Comparison of ENCODE assay signal across 19 cellular contexts in the genomic region with DNA sequence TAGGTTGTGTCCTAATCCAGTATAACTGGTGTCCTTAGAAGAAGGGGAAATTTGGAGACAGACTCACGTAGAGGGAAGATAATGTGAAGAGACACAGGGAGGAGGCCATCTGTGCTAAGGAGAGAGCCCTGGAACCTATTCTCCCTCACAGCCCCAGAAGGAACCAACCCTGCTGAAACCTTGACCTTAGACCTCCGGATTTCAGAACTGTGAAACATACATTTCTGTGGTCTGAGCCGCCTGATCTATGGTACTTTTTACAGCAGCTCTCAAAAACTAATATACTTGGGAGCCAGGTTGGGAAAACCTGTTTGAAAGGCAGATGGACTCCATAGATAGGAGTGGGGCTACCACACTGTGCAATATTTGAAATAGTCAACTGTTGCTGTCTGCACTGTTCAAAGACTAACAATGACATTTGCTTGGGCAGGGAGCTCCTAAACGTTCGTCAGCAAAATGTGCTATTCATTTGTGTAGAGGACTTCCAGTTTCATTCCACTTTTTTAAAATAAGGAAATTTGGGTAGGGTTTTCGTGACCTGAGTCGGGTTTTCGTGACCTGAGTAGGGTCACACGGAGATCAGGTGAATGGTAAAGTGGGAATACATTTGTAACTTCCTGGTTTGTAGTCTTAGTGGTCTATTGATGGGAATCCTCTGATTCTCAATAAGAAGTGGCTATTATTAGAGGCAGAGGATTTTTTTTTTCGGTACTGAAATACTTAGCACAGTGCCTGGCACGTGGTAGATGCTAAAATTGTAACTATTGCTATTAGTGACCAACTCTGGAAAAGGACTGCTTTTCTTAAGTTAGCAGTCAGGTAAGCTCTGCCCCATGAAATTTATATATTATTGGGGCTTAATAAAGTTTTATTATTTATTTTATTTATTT. TPM values are rescaled to one million over a fixed set of nuclear protein-coding genes. Genes with fewer than 3 reads are reported as not detected.
DNase-seq lines count a peak whose midpoint lies in the region; ATAC-seq, FAIRE-seq and TF ChIP-seq lines count a peak whose summit lies in the region.
"Had no signal": no experiment of that assay in that cellular context is flagged by ENCODE, and none has a peak within 500 bp of the region (broad histone marks: within the 10 kb centered on the region; RNA-seq: fewer than 3 reads in every experiment).

No MANE protein-coding gene starts in this region.

- no peak overlapping the region for H3K4me3 Mint-ChIP-seq in CD14-positive monocyte
- H3K4me3 Mint-ChIP-seq in T-cell: no peak overlapping the region
- no peak overlapping the region for H3K4me3 Mint-ChIP-seq in progenitor cell of endocrine pancreas (ENCODE audit: low read depth)
- H3K4me3 Mint-ChIP-seq: activated CD4-positive, alpha-beta T cell treated with anti-CD3 and anti-CD28 coated beads for 36 hours had no signal

- H3K36me3 ChIP-seq in HepG2 (replicated peaks in 1 of 2; ENCODE audit: control insufficient read depth in 1 of 2, insufficient read depth in 2 of 2, low read length in 2 of 2) (no peaks in the 10 kb centered on the region), suprapubic skin (peaks cover 8% of the 10 kb centered on the region), Karpas-422 (ENCODE audit: insufficient read depth, low read length) (0 out of 2 replicates have a peak, but pooled peaks cover 5% of the 10 kb centered on the region)
- H3K36me3 ChIP-seq: breast epithelium, pancreas had no signal

- no peak for TF ChIP-seq POLR2A in HepG2 (IDR thresholded peaks at IDR 0.05; ENCODE audit: insufficient read depth in 1 of 2, low read depth in 2 of 2, low read length in 2 of 2)
- TF ChIP-seq POLR2A in suprapubic skin (IDR thresholded peaks at IDR 0.05): no peak

- no peaks in the 10 kb centered on the region for H3K9me2 ChIP-seq in Karpas-422 (replicated peaks; ENCODE audit: insufficient read depth, low read length)

- H3K36me3 Mint-ChIP-seq in CD14-positive monocyte (peaks cover 35 to 41% of the 10 kb centered on the region in 2 donors), T-cell (peaks cover 27% of the 10 kb centered on the region), progenitor cell of endocrine pancreas (ENCODE audit: insufficient read depth) (no peaks in the 10 kb centered on the region)

- DNase-seq in CD14-positive monocyte (ENCODE audit: low spot score) (no peak), GM19239 (ENCODE audit: insufficient read length, low spot score) (no peak), T-cell (no peak), HepG2 (ENCODE audit: low spot score) (peak; percentile 19), HPDE6-E6E7 (ENCODE audit: extremely low spot score) (no peak), suprapubic skin (ENCODE audit: low spot score in 2 of 2) (no peak), Karpas-422 (no peak), progenitor cell of endocrine pancreas (ENCODE audit: low spot score, unreplicated experiment) (no peak)
- DNase-seq: activated CD4-positive, alpha-beta T cell treated with anti-CD3 and anti-CD28 coated beads for 36 hours; DMS79 treated with DMSO at 0.1 percent for 48 hours; mesendoderm; NCI-H1048; pancreas had no signal

- no peak for TF ChIP-seq CTCF in CD14-positive monocyte (IDR thresholded peaks at IDR 0.05)
- no peak for TF ChIP-seq CTCF in HepG2 (CRISPR knock-in tag; IDR thresholded peaks at IDR 0.05)
- no peak for TF ChIP-seq CTCF in suprapubic skin (IDR thresholded peaks at IDR 0.05)
- TF ChIP-seq CTCF in progenitor cell of endocrine pancreas (IDR thresholded peaks at IDR 0.05; ENCODE audit: unreplicated experiment): no peak

- peaks cover 0 to 2% (median 0%) of the 10 kb centered on the region in 3 donors for H3K27me3 Mint-ChIP-seq in CD14-positive monocyte (ENCODE audit: low read depth in 3 of 3)
- H3K27me3 Mint-ChIP-seq in T-cell: no peaks in the 10 kb centered on the region
- peaks cover 4% of the 10 kb centered on the region for H3K27me3 Mint-ChIP-seq in progenitor cell of endocrine pancreas
- H3K27me3 Mint-ChIP-seq: activated CD4-positive, alpha-beta T cell treated with anti-CD3 and anti-CD28 coated beads for 36 hours had no signal

- peaks cover 0 to 31% of the 10 kb centered on the region in 2 experiments; a peak in 2 of 5 replicates for H3K27me3 ChIP-seq in HepG2 (ENCODE audit: control insufficient read depth in 1 of 2, insufficient read depth in 2 of 2, low read length in 2 of 2)
- no peaks in the 10 kb centered on the region for H3K27me3 ChIP-seq in suprapubic skin
- H3K27me3 ChIP-seq in Karpas-422 (ENCODE audit: low read length): no peaks in the 10 kb centered on the region
- H3K27me3 ChIP-seq: breast epithelium, pancreas, tibial nerve had no signal

- H3K9me3 ChIP-seq in HepG2 (ENCODE audit: low read length): no peaks in the 10 kb centered on the region
- no peaks in the 10 kb centered on the region for H3K9me3 ChIP-seq in suprapubic skin
- H3K9me3 ChIP-seq in Karpas-422 (ENCODE audit: low read length): no peaks in the 10 kb centered on the region
- H3K9me3 ChIP-seq: breast epithelium, pancreas, tibial nerve had no signal

- H3K79me2 ChIP-seq in HepG2 (ENCODE audit: insufficient read depth, low read length) (no peaks in the 10 kb centered on the region), Karpas-422 (ENCODE audit: low read length) (no peaks in the 10 kb centered on the region)

- no peaks in the 10 kb centered on the region for H4K20me1 ChIP-seq in HepG2 (ENCODE audit: insufficient read depth, low read length)
- H4K20me1 ChIP-seq in Karpas-422 (ENCODE audit: insufficient read depth, low read depth, low read length): no peaks in the 10 kb centered on the region

- intact Hi-C loops in CD14-positive monocyte (cut with micrococcal nuclease): no loop called here
- intact Hi-C loops in HepG2 (cut with micrococcal nuclease; ENCODE audit: unreplicated experiment): no loop called here

- ATAC-seq in T-cell (replicated peaks in 1 of 4) (peak in 3 of 4 experiments; percentile 24 to 28 (median 27)), HepG2 (peak; percentile 75)
- ATAC-seq: activated CD4-positive, alpha-beta T cell treated with anti-CD3 and anti-CD28 coated beads for 36 hours; HCT116; Panc1 had no signal

- TF ChIP-seq RAD21 in HepG2 (CRISPR knock-in tag; IDR thresholded peaks at IDR 0.05): no peak

- FAIRE-seq in GM19239 (lab: Jason Lieb, UNC) (peak; percentile 78), HepG2 (lab: Jason Lieb, UNC) (no peak)
- FAIRE-seq: pancreas had no signal

- 24% methylated on average over 11 of the region's 11 CpGs for WGBS in HepG2 (ENCODE audit: low lambda C conversion rate)
- 86% methylated on average over 11 of the region's 11 CpGs for WGBS in suprapubic skin

- peaks cover 65% of the 10 kb centered on the region for H3K4me1 Mint-ChIP-seq in CD14-positive monocyte
- H3K4me1 Mint-ChIP-seq in T-cell: peaks cover 36 to 43% (median 38%) of the 10 kb centered on the region in 3 donors
- H3K4me1 Mint-ChIP-seq in progenitor cell of endocrine pancreas (ENCODE audit: low read depth): no peaks in the 10 kb centered on the region

- BruUV-seq in HepG2 (replicated peaks; lab: Mats Ljungman, UMichigan): no TSS peak

- no peak overlapping the region for H3K27ac ChIP-seq in HepG2 (ENCODE audit: extremely low read length, insufficient read depth, low read length)
- no peak overlapping the region for H3K27ac ChIP-seq in suprapubic skin
- no peak overlapping the region for H3K27ac ChIP-seq in Karpas-422 (ENCODE audit: low read length)
- H3K27ac ChIP-seq: breast epithelium, pancreas had no signal

- H3K4me1 ChIP-seq in HepG2 (ENCODE audit: insufficient read depth, low read length) (peaks cover 8% of the 10 kb centered on the region), suprapubic skin (peaks cover 2% of the 10 kb centered on the region), Karpas-422 (ENCODE audit: low read length) (peaks cover 21% of the 10 kb centered on the region)
- H3K4me1 ChIP-seq: breast epithelium, pancreas, tibial nerve had no signal

- in situ Hi-C loops in HepG2 (cut with HindIII; ENCODE audit: extremely low pct_ligation_motif_present, low pct_unique_long_range_greater_than_20kb): no loop called here

- no peak overlapping the region for H3K4me3 ChIP-seq in HepG2 (replicated peaks in 1 of 3; ENCODE audit: insufficient read depth in 1 of 3, low read depth in 2 of 3, low read length in 3 of 3)
- no peak overlapping the region for H3K4me3 ChIP-seq in suprapubic skin
- no peak overlapping the region for H3K4me3 ChIP-seq in Karpas-422 (ENCODE audit: low read length)
- H3K4me3 ChIP-seq: breast epithelium, pancreas, tibial nerve had no signal

- no peak overlapping the region for H2AFZ ChIP-seq in HepG2 (ENCODE audit: low read length)
- no peak overlapping the region for H2AFZ ChIP-seq in Karpas-422 (ENCODE audit: low read length)

- TF ChIP-seq EP300 in HepG2 (IDR thresholded peaks at IDR 0.05; ENCODE audit: low read depth in 2 of 2, low read length in 2 of 2): no peak
- no peak for TF ChIP-seq EP300 in HepG2 (CRISPR knock-in tag; IDR thresholded peaks at IDR 0.05; ENCODE audit: borderline replicate concordance)
- TF ChIP-seq EP300 in suprapubic skin (IDR thresholded peaks at IDR 0.05): no peak

- POLR2A ChIA-PET in T-cell (lab: Charles Lee) (no interaction called here), HepG2 (lab: Yijun Ruan, JAX) (no interaction called here)

- H3K9me3 Mint-ChIP-seq in CD14-positive monocyte (peaks cover 0 to 3% (median 0%) of the 10 kb centered on the region in 7 donors), T-cell (no peaks in the 10 kb centered on the region), progenitor cell of endocrine pancreas (ENCODE audit: low read depth) (no peaks in the 10 kb centered on the region)

- H3K27ac Mint-ChIP-seq in CD14-positive monocyte (peak overlapping the region; percentile 68 to 91 (median 87)), T-cell (peak overlapping the region; percentile 74 to 77), progenitor cell of endocrine pancreas (no peak overlapping the region)
- H3K27ac Mint-ChIP-seq: activated CD4-positive, alpha-beta T cell treated with anti-CD3 and anti-CD28 coated beads for 36 hours had no signal

- no peak overlapping the region for H3K4me2 ChIP-seq in HepG2 (ENCODE audit: low read depth, low read length)
- no peak overlapping the region for H3K4me2 ChIP-seq in Karpas-422 (ENCODE audit: low read depth, low read length, poor library complexity, severe bottlenecking)

- CTCF ChIA-PET in T-cell (lab: Charles Lee) (interaction anchor here in 1 of 2 donors (0.9 to 1.6 kb wide), 5 partner anchors 9 to 74 kb away, joined by 3 to 4 read pairs (median 3); no protein-coding TSS in a partner anchor), HepG2 (lab: Yijun Ruan, JAX; ENCODE audit: low intra/inter-chr PET ratio, low total read pairs) (no interaction called here)

- H3K9ac ChIP-seq in HepG2 (ENCODE audit: insufficient read depth, low read depth, low read length) (no peak overlapping the region), Karpas-422 (ENCODE audit: low read length) (no peak overlapping the region)

RNA-seq across cellular contexts. Expression of a gene that starts 11.4 kb away (rescaled TPM):
- 10 to 100 TPM; 51.9 to 59.1 TPM for polyA plus RNA-seq in CD14-positive monocyte
- total RNA-seq in T-cell: 100 to 1,000 TPM; 110 to 224 (median 128) TPM
- not detected in 2 replicates for total RNA-seq in HepG2 (2016; rRNA removed; fragmentation: Illumina TruSeq; extraction: Trizol)
- total RNA-seq in HepG2 (2016; cell fraction: cytosol; rRNA removed; fragmentation: Illumina TruSeq; extraction: Trizol; ENCODE audit: low read depth): not detected in 2 replicates
- not detected in 2 replicates for total RNA-seq in HepG2 (2016; cell fraction: insoluble cytoplasmic fraction; rRNA removed; fragmentation: Illumina TruSeq; extraction: Trizol)
- not detected in 2 replicates for total RNA-seq in HepG2 (2016; cell fraction: membrane; rRNA removed; fragmentation: Illumina TruSeq; extraction: Trizol)
- not detected in 2 replicates for total RNA-seq in HepG2 (2016; cell fraction: nucleus; rRNA removed; fragmentation: Illumina TruSeq; extraction: Trizol)
- not detected in 2 replicates for polyA plus RNA-seq in HepG2 (2011; rRNA removed)
- not detected in 2 replicates for polyA plus RNA-seq in HepG2 (2011; cell fraction: cytosol; rRNA removed)
- polyA plus RNA-seq in HepG2 (2011; cell fraction: nucleus; rRNA removed): not detected in 2 replicates
- polyA plus RNA-seq in HepG2 (2012): not detected in 2 replicates
- not detected in 2 replicates for polyA plus RNA-seq in HepG2 (2016; cell fraction: cytosol; fragmentation: Illumina TruSeq; extraction: Trizol; ENCODE audit: low read depth)
- polyA plus RNA-seq in HepG2 (2016; cell fraction: insoluble cytoplasmic fraction; fragmentation: Illumina TruSeq; extraction: Trizol; ENCODE audit: low read depth): not detected in 2 replicates
- polyA plus RNA-seq in HepG2 (2016; cell fraction: membrane; fragmentation: Illumina TruSeq; extraction: Trizol; ENCODE audit: low read depth): not detected in 2 replicates
- not detected in 2 replicates for polyA plus RNA-seq in HepG2 (2016; cell fraction: nucleus; fragmentation: Illumina TruSeq; extraction: Trizol; ENCODE audit: insufficient read depth, low read depth)
- not detected in 2 replicates for polyA minus RNA-seq in HepG2 (2011; rRNA and poly(A)+ RNA removed; ENCODE audit: low replicate concordance)
- polyA minus RNA-seq in HepG2 (2011; cell fraction: cytosol; rRNA and poly(A)+ RNA removed): not detected in 2 replicates
- not detected in 2 replicates for polyA minus RNA-seq in HepG2 (2011; cell fraction: nucleus; rRNA and poly(A)+ RNA removed)
- total RNA-seq in suprapubic skin: 1 to 10 TPM; 1.2 to 1.9 (median 1.5) TPM
- total RNA-seq in Karpas-422 (2014; rRNA removed; shearing (Covaris generic); ENCODE audit: low replicate concordance): 16.2 and 16.5 TPM in 2 replicates
- not detected in 2 replicates for total RNA-seq in progenitor cell of endocrine pancreas
- total RNA-seq: fibroblast of villous mesenchyme, HT1080 had no signal

RNA-seq across cellular contexts. Expression of a gene that starts 33.4 kb away (rescaled TPM):
- polyA plus RNA-seq in CD14-positive monocyte (1 to 10 TPM; 4.6 to 9.6 TPM), HepG2 (2011; rRNA removed) (1.3 and 1.4 TPM in 2 replicates)
- total RNA-seq in T-cell (1 to 10 TPM; 1.5 to 2.6 (median 2.1) TPM), HepG2 (2016; rRNA removed; fragmentation: Illumina TruSeq; extraction: Trizol) (3.5 and 4.4 TPM in 2 replicates), suprapubic skin (10 to 100 TPM; 10.1 to 13.6 (median 13.1) TPM), progenitor cell of endocrine pancreas (8.9 and 10.5 TPM in 2 replicates)
- 1.0 and 1.6 TPM in 2 replicates for total RNA-seq in HepG2 (2016; cell fraction: cytosol; rRNA removed; fragmentation: Illumina TruSeq; extraction: Trizol; ENCODE audit: low read depth)
- total RNA-seq in HepG2 (2016; cell fraction: insoluble cytoplasmic fraction; rRNA removed; fragmentation: Illumina TruSeq; extraction: Trizol): 3.3 and 3.7 TPM in 2 replicates
- total RNA-seq in HepG2 (2016; cell fraction: membrane; rRNA removed; fragmentation: Illumina TruSeq; extraction: Trizol): 1.7 and 1.8 TPM in 2 replicates
- 2.4 and 3.2 TPM in 2 replicates for total RNA-seq in HepG2 (2016; cell fraction: nucleus; rRNA removed; fragmentation: Illumina TruSeq; extraction: Trizol)
- polyA plus RNA-seq in HepG2 (2011; cell fraction: cytosol; rRNA removed): 0.91 and 1.00 TPM in 2 replicates
- 2.0 and 2.5 TPM in 2 replicates for polyA plus RNA-seq in HepG2 (2011; cell fraction: nucleus; rRNA removed)
- polyA plus RNA-seq in HepG2 (2012): 2.3 and 2.5 TPM in 2 replicates
- polyA plus RNA-seq in HepG2 (2016; cell fraction: cytosol; fragmentation: Illumina TruSeq; extraction: Trizol; ENCODE audit: low read depth): 1.3 and 1.4 TPM in 2 replicates
- 3.6 and 4.2 TPM in 2 replicates for polyA plus RNA-seq in HepG2 (2016; cell fraction: insoluble cytoplasmic fraction; fragmentation: Illumina TruSeq; extraction: Trizol; ENCODE audit: low read depth)
- polyA plus RNA-seq in HepG2 (2016; cell fraction: membrane; fragmentation: Illumina TruSeq; extraction: Trizol; ENCODE audit: low read depth): 1.8 and 1.9 TPM in 2 replicates
- 3.4 and 3.6 TPM in 2 replicates for polyA plus RNA-seq in HepG2 (2016; cell fraction: nucleus; fragmentation: Illumina TruSeq; extraction: Trizol; ENCODE audit: insufficient read depth, low read depth)
- 2.0 and 3.5 TPM in 2 replicates for polyA minus RNA-seq in HepG2 (2011; rRNA and poly(A)+ RNA removed; ENCODE audit: low replicate concordance)
- polyA minus RNA-seq in HepG2 (2011; cell fraction: cytosol; rRNA and poly(A)+ RNA removed): 3.0 and 3.6 TPM in 2 replicates
- polyA minus RNA-seq in HepG2 (2011; cell fraction: nucleus; rRNA and poly(A)+ RNA removed): 3.2 and 3.9 TPM in 2 replicates
- 2.1 and 3.3 TPM in 2 replicates for total RNA-seq in Karpas-422 (2014; rRNA removed; shearing (Covaris generic); ENCODE audit: low replicate concordance)
